ENCODE assay signal across 32 cellular contexts in the genomic region with DNA sequence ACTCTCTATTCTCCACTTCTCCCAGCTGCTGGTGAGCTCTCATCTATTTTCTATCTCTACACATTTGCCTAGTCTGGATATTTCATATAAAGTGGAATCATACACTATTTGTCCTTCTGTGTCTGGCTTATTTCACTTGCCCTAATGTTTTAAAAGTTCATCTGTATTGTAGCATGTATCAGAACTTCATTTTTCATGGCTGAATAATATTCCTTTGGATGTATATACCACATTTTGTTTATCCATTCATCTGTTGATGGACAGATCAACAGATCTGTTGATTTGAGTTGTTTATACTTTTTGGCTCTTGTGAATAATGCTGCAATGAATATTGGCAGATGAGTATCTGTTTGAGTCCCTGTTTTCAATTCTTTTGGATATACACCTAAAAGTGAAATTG. TPM values are rescaled to one million over a fixed set of nuclear protein-coding genes. Genes with fewer than 3 reads are reported as not detected.
"Had no signal": no experiment of that assay in that cellular context is flagged by ENCODE, and none has a peak within 500 bp of the region (broad histone marks: within the 10 kb centered on the region; RNA-seq: fewer than 3 reads in every experiment).

No MANE protein-coding gene starts in this region.

- H3K36me3 ChIP-seq: adrenal gland, ascending aorta, brain microvascular endothelial cell, breast epithelium, cardiac muscle cell had no signal

- H3K27me3 ChIP-seq: adrenal gland, ascending aorta, body of pancreas, brain microvascular endothelial cell, breast epithelium, cardiac muscle cell had no signal

- FAIRE-seq: astrocyte, bronchial epithelial cell had no signal

- H3K4me3 ChIP-seq: adrenal gland, ascending aorta, body of pancreas, breast epithelium, cardiac muscle cell had no signal

- H3K9me3 ChIP-seq: adrenal gland, ascending aorta, breast epithelium had no signal

- ATAC-seq: activated naive CD4-positive, alpha-beta T cell treated with anti-CD3 and anti-CD28 coated beads, Interleukin-2, amount 50 U/mL, for 72 hours; activated naive CD8-positive, alpha-beta T cell treated with anti-CD3 and anti-CD28 coated beads, Interleukin-2, amount 50 U/mL, for 24 hours; activated T-cell treated with anti-CD3 and anti-CD28 coated beads, Interleukin-2, amount 50 U/mL, for 4 hours; activated T-cell treated with anti-CD3 and anti-CD28 coated beads, Interleukin-2, amount 50 U/mL, for 72 hours; activated T-helper 17 cell treated with anti-CD3 and anti-CD28 coated beads, Interleukin-2, amount 50 U/mL, for 72 hours; body of pancreas had no signal

- H3K27ac ChIP-seq: adrenal gland, ascending aorta, body of pancreas, brain microvascular endothelial cell, cardiac muscle cell had no signal

- H3K4me1 ChIP-seq: adrenal gland, ascending aorta, body of pancreas, breast epithelium had no signal

- DNase-seq: activated effector memory CD4-positive, alpha-beta T cell treated with anti-CD3 and anti-CD28 coated beads, Interleukin-2, amount 50 U/mL, for 16 hours; activated effector memory CD4-positive, alpha-beta T cell treated with Interleukin-2 at 50 U/mL for 16 hours; activated gamma-delta T cell; activated gamma-delta T cell treated with Interleukin-2 at 50 U/mL for 16 hours; activated naive CD4-positive, alpha-beta T cell treated with anti-CD3 and anti-CD28 coated beads for 36 hours; activated naive CD4-positive, alpha-beta T cell treated with anti-CD3 and anti-CD28 coated beads, Interleukin-2, amount 10 ng/mL, durations not matched to agents 7 days and 5 days; activated naive CD4-positive, alpha-beta T cell treated with anti-CD3 and anti-CD28 coated beads, Interleukin-2, amount 50 U/mL, for 16 hours; activated naive CD4-positive, alpha-beta T cell treated with Interleukin-2 at 50 U/mL for 16 hours; activated naive CD8-positive, alpha-beta T cell treated with anti-CD3 and anti-CD28 coated beads for 36 hours; activated naive CD8-positive, alpha-beta T cell treated with anti-CD3 and anti-CD28 coated beads, Interleukin-2, amount 10 ng/mL, durations not matched to agents 7 days and 5 days; activated naive CD8-positive, alpha-beta T cell treated with anti-CD3 and anti-CD28 coated beads, Interleukin-2, amount 50 U/mL, for 24 hours; activated T-cell treated with anti-CD3 and anti-CD28 coated beads, Interleukin-2, amount 50 U/mL, for 24 hours; activated T-cell treated with anti-CD3 and anti-CD28 coated beads, Interleukin-2, amount 50 U/mL, for 4 hours; activated T-cell treated with anti-CD3 and anti-CD28 coated beads, Interleukin-2, amount 50 U/mL, for 48 hours; activated T-cell treated with anti-CD3 and anti-CD28 coated beads, Interleukin-2, amount 50 U/mL, for 72 hours; adrenal gland; amniotic stem cell; amygdala; anterior cingulate cortex; aorta; body of pancreas; brain microvascular endothelial cell; caudate nucleus; central memory CD4-positive, alpha-beta T cell; cerebellar nuclear complex had no signal

RNA-seq across cellular contexts. Expression of a gene that starts 49.6 kb away (rescaled TPM):
- total RNA-seq: activated naive CD4-positive, alpha-beta T cell treated with anti-CD3 and anti-CD28 coated beads, Interleukin-2, amount 50 U/mL, for 72 hours; activated T-helper 17 cell treated with anti-CD3 and anti-CD28 coated beads, Interleukin-2, amount 50 U/mL, for 72 hours; astrocyte had no signal
